ENCODE assay signal across 15 cellular contexts in the genomic region with DNA sequence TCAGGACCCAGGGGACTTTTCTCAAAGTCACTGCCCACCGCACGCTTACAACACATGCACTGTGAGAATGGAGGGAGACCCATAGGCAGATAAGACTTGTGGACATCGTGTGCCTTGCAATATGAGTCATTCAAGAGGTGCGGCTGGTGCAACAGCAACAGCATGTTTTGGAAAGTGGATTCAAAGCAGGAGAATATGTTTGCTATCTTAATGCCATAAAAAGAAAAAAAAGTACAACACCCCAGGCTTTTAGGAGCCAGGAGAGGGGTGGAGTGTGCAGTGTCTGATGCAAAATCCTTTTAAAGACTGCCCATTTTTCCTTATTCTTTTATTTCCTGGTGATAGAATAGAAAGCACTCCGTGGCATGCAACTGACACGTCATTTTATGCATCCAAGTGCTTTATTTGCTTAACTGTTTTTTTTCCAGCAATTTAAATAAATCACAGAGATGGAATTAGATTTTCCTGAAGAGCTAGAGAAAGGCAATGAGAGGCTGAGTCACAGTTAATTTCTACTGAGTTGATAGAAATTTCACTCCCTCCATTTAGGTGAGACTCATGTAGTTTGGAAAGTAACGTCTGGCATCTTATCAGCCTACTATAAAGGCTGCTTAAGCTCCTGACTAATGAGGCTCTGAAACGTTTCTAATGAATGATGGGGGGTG.
DNase-seq lines count a peak whose midpoint lies in the region; ATAC-seq lines count a peak whose summit lies in the region.
"Had no signal": no experiment of that assay in that cellular context is flagged by ENCODE, and none has a peak within 500 bp of the region (broad histone marks: within the 10 kb centered on the region; RNA-seq: fewer than 3 reads in every experiment).

No MANE protein-coding gene starts in this region.

- no peaks in the 10 kb centered on the region for H3K9me3 Mint-ChIP-seq in naive thymus-derived CD8-positive, alpha-beta T cell

- H3K4me1 Mint-ChIP-seq in naive thymus-derived CD8-positive, alpha-beta T cell, result no peaks in the 10 kb centered on the region

- H3K36me3 Mint-ChIP-seq in naive thymus-derived CD8-positive, alpha-beta T cell, result no peaks in the 10 kb centered on the region

- no peak overlapping the region for H3K4me3 Mint-ChIP-seq in naive thymus-derived CD8-positive, alpha-beta T cell

- no peak for ATAC-seq in naive thymus-derived CD8-positive, alpha-beta T cell
- no peak for ATAC-seq in HG02571 (IDR thresholded peaks at IDR 0.05; ENCODE audit: unreplicated experiment)

- POLR2A ChIA-PET in naive thymus-derived CD8-positive, alpha-beta T cell (lab: Charles Lee), result no interaction called here

- peaks cover 2 to 13% (median 9%) of the 10 kb centered on the region in 5 donors for H3K27me3 Mint-ChIP-seq in naive thymus-derived CD8-positive, alpha-beta T cell

- H3K27ac ChIP-seq in angular gyrus (ENCODE audit: low read depth, low read length), result peak overlapping the region; percentile 11
- H3K27ac ChIP-seq: HL-60, sigmoid colon had no signal

- DNase-seq in AG20443 (ENCODE audit: low spot score) (peak; percentile 44), HT1080 (ENCODE audit: low read depth) (peak; percentile 71), kidney tubule cell (ENCODE audit: low spot score) (peak; percentile 50), cerebellar cortex (ENCODE audit: low spot score) (no peak)
- DNase-seq in stimulated activated naive CD4-positive, alpha-beta T cell treated with Interleukin-2 at 50 U/mL for 16 hours (lab: John Stamatoyannopoulos, UW), result no peak
- DNase-seq in naive thymus-derived CD8-positive, alpha-beta T cell, result no peak
- DNase-seq: activated T-cell treated with anti-CD3 and anti-CD28 coated beads, Interleukin-2, amount 50 U/mL, for 1 hour; dermis blood vessel endothelial cell; GOT3; NCI-H2171; sigmoid colon; T-helper 9 cell had no signal

- H3K27ac Mint-ChIP-seq in naive thymus-derived CD8-positive, alpha-beta T cell, result no peak overlapping the region

Comparison
In these comparisons a context has a peak if more than half of its experiments do, and no peak if none do; other contexts are left out.
1. DNase-seq: peak in AG20443 (single experiment), HT1080 (single experiment) and kidney tubule cell (single experiment); none in stimulated activated naive CD4-positive, alpha-beta T cell treated with Interleukin-2 at 50 U/mL for 16 hours (single experiment), naive thymus-derived CD8-positive, alpha-beta T cell (0 of 10) and cerebellar cortex (single experiment).